In genomic region chr10:110861476-110861875, GRCh38 we compare ENCODE assay signal across 11 cellular contexts. TPM values are rescaled to one million over a fixed set of nuclear protein-coding genes. Genes with fewer than 3 reads are reported as not detected.
DNase-seq lines count a peak whose midpoint lies in the region; ATAC-seq, FAIRE-seq and TF ChIP-seq lines count a peak whose summit lies in the region.
"Had no signal": no experiment of that assay in that cellular context is flagged by ENCODE, and none has a peak within 500 bp of the region (broad histone marks: within the 10 kb centered on the region; RNA-seq: fewer than 3 reads in every experiment).

No MANE protein-coding gene starts in this region.

- H3K4me1 ChIP-seq in HepG2 (ENCODE audit: insufficient read depth, low read length) (peaks cover 74% of the 10 kb centered on the region), suprapubic skin (peaks cover 91% of the 10 kb centered on the region)

- H3K4me1 Mint-ChIP-seq in activated CD4-positive, alpha-beta T cell treated with anti-CD3 and anti-CD28 coated beads for 36 hours = peaks cover 90% of the 10 kb centered on the region
- H3K4me1 Mint-ChIP-seq in activated T-helper 17 cell treated with anti-CD3 and anti-CD28 coated beads, Interleukin-2, amount 50 U/mL, for 72 hours = peaks cover 72% of the 10 kb centered on the region

- H3K36me3 ChIP-seq in HepG2 (replicated peaks in 1 of 2; ENCODE audit: control insufficient read depth in 1 of 2, insufficient read depth in 2 of 2, low read length in 2 of 2) (no peaks in the 10 kb centered on the region), suprapubic skin (no peaks in the 10 kb centered on the region)
- H3K36me3 ChIP-seq: tibial artery had no signal

- H3K27me3 ChIP-seq in HepG2 (ENCODE audit: control insufficient read depth in 1 of 2, insufficient read depth in 2 of 2, low read length in 2 of 2) (no peaks in the 10 kb centered on the region), suprapubic skin (no peaks in the 10 kb centered on the region)
- H3K27me3 ChIP-seq: tibial artery had no signal

- H3K27ac ChIP-seq in HepG2 (ENCODE audit: extremely low read length, insufficient read depth, low read length) (no peak overlapping the region), suprapubic skin (peak overlapping the region; percentile 84)
- H3K27ac ChIP-seq: tibial artery had no signal

- WGBS in HepG2 (ENCODE audit: low lambda C conversion rate) = 94% methylated on average over 2 of the region's 2 CpGs
- WGBS in suprapubic skin = 95% methylated on average over 2 of the region's 2 CpGs

- peak overlapping the region; percentile 87 for H2AFZ ChIP-seq in HepG2 (ENCODE audit: low read length)

- TF ChIP-seq EP300 in HepG2 (IDR thresholded peaks at IDR 0.05; ENCODE audit: low read depth in 2 of 2, low read length in 2 of 2) = no peak
- TF ChIP-seq EP300 in HepG2 (CRISPR knock-in tag; IDR thresholded peaks at IDR 0.05; ENCODE audit: borderline replicate concordance) = no peak
- no peak for TF ChIP-seq EP300 in suprapubic skin (IDR thresholded peaks at IDR 0.05)

- no peak for FAIRE-seq in HepG2 (lab: Jason Lieb, UNC)
- FAIRE-seq: A204.1 had no signal

- POLR2A ChIA-PET in activated CD4-positive, alpha-beta T cell treated with anti-CD3 and anti-CD28 coated beads for 36 hours (lab: Charles Lee) = interaction anchor here (2.0 kb wide), 1 partner anchor 10 kb away, joined by 9 read pairs; the partner anchor contains the start of gene PDCD4
- POLR2A ChIA-PET in HepG2 (lab: Yijun Ruan, JAX) = interaction anchor here (0.9 to 4.8 kb wide), 3 partner anchors 10 to 17 kb away, joined by 3 to 53 read pairs (median 8); partner anchors contain the start of gene PDCD4

- TF ChIP-seq RAD21 in HepG2 (CRISPR knock-in tag; IDR thresholded peaks at IDR 0.05) = no peak

- peaks cover 2% of the 10 kb centered on the region for H3K9me3 Mint-ChIP-seq in activated CD4-positive, alpha-beta T cell treated with anti-CD3 and anti-CD28 coated beads for 36 hours (ENCODE audit: low read depth)
- peaks cover 4% of the 10 kb centered on the region for H3K9me3 Mint-ChIP-seq in activated T-helper 17 cell treated with anti-CD3 and anti-CD28 coated beads, Interleukin-2, amount 50 U/mL, for 72 hours

- no peak overlapping the region for H3K9ac ChIP-seq in HepG2 (ENCODE audit: insufficient read depth, low read depth, low read length)

- TF ChIP-seq POLR2A in HepG2 (IDR thresholded peaks at IDR 0.05; ENCODE audit: insufficient read depth in 1 of 2, low read depth in 2 of 2, low read length in 2 of 2) (no peak), suprapubic skin (IDR thresholded peaks at IDR 0.05) (no peak)

- H3K36me3 Mint-ChIP-seq in activated CD4-positive, alpha-beta T cell treated with anti-CD3 and anti-CD28 coated beads for 36 hours (ENCODE audit: low read depth) = peaks cover 13% of the 10 kb centered on the region
- H3K36me3 Mint-ChIP-seq in activated T-helper 17 cell treated with anti-CD3 and anti-CD28 coated beads, Interleukin-2, amount 50 U/mL, for 72 hours (ENCODE audit: low read depth) = no peaks in the 10 kb centered on the region

- peak overlapping the region; percentile 84 for H3K27ac Mint-ChIP-seq in activated CD4-positive, alpha-beta T cell treated with anti-CD3 and anti-CD28 coated beads for 36 hours
- peak overlapping the region; percentile 97 for H3K27ac Mint-ChIP-seq in activated T-helper 17 cell treated with anti-CD3 and anti-CD28 coated beads, Interleukin-2, amount 50 U/mL, for 72 hours

- H4K20me1 ChIP-seq in HepG2 (ENCODE audit: insufficient read depth, low read length) = no peaks in the 10 kb centered on the region

- BruUV-seq in HepG2 (replicated peaks; lab: Mats Ljungman, UMichigan) = no TSS peak

- CTCF ChIA-PET in activated CD4-positive, alpha-beta T cell treated with anti-CD3 and anti-CD28 coated beads for 36 hours (lab: Charles Lee) = interaction anchor here (0.8 to 1.1 kb wide), 5 partner anchors 8 to 116 kb away, joined by 3 to 4 read pairs (median 3); no protein-coding TSS in a partner anchor
- CTCF ChIA-PET in HepG2 (lab: Yijun Ruan, JAX; ENCODE audit: low intra/inter-chr PET ratio, low total read pairs) = no interaction called here

- no peak for ATAC-seq in activated CD4-positive, alpha-beta T cell treated with anti-CD3 and anti-CD28 coated beads for 36 hours
- ATAC-seq in activated T-helper 17 cell treated with anti-CD3 and anti-CD28 coated beads, Interleukin-2, amount 50 U/mL, for 72 hours (replicated peaks) = no peak
- ATAC-seq in HepG2 (no peak), GM19035 (IDR thresholded peaks at IDR 0.05; ENCODE audit: unreplicated experiment) (no peak)

- H3K4me3 Mint-ChIP-seq in activated CD4-positive, alpha-beta T cell treated with anti-CD3 and anti-CD28 coated beads for 36 hours = no peak overlapping the region
- peak overlapping the region; percentile 90 for H3K4me3 Mint-ChIP-seq in activated T-helper 17 cell treated with anti-CD3 and anti-CD28 coated beads, Interleukin-2, amount 50 U/mL, for 72 hours

- intact Hi-C loops in activated CD4-positive, alpha-beta T cell treated with anti-CD3 and anti-CD28 coated beads for 36 hours (cut with DNase I, micrococcal nuclease) = no loop called here
- intact Hi-C loops in HepG2 (cut with micrococcal nuclease; ENCODE audit: unreplicated experiment) = no loop called here

- no peaks in the 10 kb centered on the region for H3K79me2 ChIP-seq in HepG2 (ENCODE audit: insufficient read depth, low read length)

- in situ Hi-C loops in HepG2 (cut with HindIII; ENCODE audit: extremely low pct_ligation_motif_present, low pct_unique_long_range_greater_than_20kb) = no loop called here

- no peaks in the 10 kb centered on the region for H3K27me3 Mint-ChIP-seq in activated CD4-positive, alpha-beta T cell treated with anti-CD3 and anti-CD28 coated beads for 36 hours
- no peaks in the 10 kb centered on the region for H3K27me3 Mint-ChIP-seq in activated T-helper 17 cell treated with anti-CD3 and anti-CD28 coated beads, Interleukin-2, amount 50 U/mL, for 72 hours

- H3K4me3 ChIP-seq in HepG2 (replicated peaks in 1 of 3; ENCODE audit: insufficient read depth in 1 of 3, low read depth in 2 of 3, low read length in 3 of 3) = no peak overlapping the region
- H3K4me3 ChIP-seq in suprapubic skin = no peak overlapping the region
- H3K4me3 ChIP-seq: tibial artery had no signal

- H3K4me2 ChIP-seq in HepG2 (ENCODE audit: low read depth, low read length) = peak overlapping the region; percentile 71

- DNase-seq in activated CD4-positive, alpha-beta T cell treated with anti-CD3 and anti-CD28 coated beads for 36 hours = no peak
- no peak for DNase-seq in activated CD4-positive, alpha-beta T cell treated with anti-CD3 and anti-CD28 coated beads, Interleukin-2, amount 50 U/mL, for 4 hours
- DNase-seq in HepG2 (ENCODE audit: low spot score) (no peak), suprapubic skin (ENCODE audit: low spot score in 2 of 2) (no peak), ecto neural progenitor cell (ENCODE audit: low spot score) (no peak)
- no peak for DNase-seq in activated effector memory CD4-positive, alpha-beta T cell treated with anti-CD3 and anti-CD28 coated beads, Interleukin-2, amount 50 U/mL, for 16 hours
- DNase-seq: activated CD4-positive, alpha-beta T cell treated with anti-CD3 and anti-CD28 coated beads for 1 hour; tibial artery had no signal

- H3K9me3 ChIP-seq in HepG2 (ENCODE audit: low read length) (no peaks in the 10 kb centered on the region), suprapubic skin (no peaks in the 10 kb centered on the region)
- H3K9me3 ChIP-seq: tibial artery had no signal

- TF ChIP-seq CTCF in HepG2 (CRISPR knock-in tag; IDR thresholded peaks at IDR 0.05) = no peak
- no peak for TF ChIP-seq CTCF in suprapubic skin (IDR thresholded peaks at IDR 0.05)

RNA-seq across cellular contexts. Expression of gene PDCD4, which starts 10.3 kb away (rescaled TPM):
- total RNA-seq in activated CD4-positive, alpha-beta T cell treated with anti-CD3 and anti-CD28 coated beads for 36 hours = 100 to 1,000 TPM in 1 of 2 experiments, 10 to 100 TPM in 1; 69.8 to 125 TPM
- 100 to 1,000 TPM in 1 of 2 donors, 10 to 100 TPM in 1; 59.0 to 140 TPM for total RNA-seq in activated T-helper 17 cell treated with anti-CD3 and anti-CD28 coated beads, Interleukin-2, amount 50 U/mL, for 72 hours
- 56.2 and 92.8 TPM in 2 replicates for total RNA-seq in HepG2 (2016; rRNA removed; fragmentation: Illumina TruSeq; extraction: Trizol)
- total RNA-seq in HepG2 (2016; cell fraction: cytosol; rRNA removed; fragmentation: Illumina TruSeq; extraction: Trizol; ENCODE audit: low read depth) = 16.2 and 22.3 TPM in 2 replicates
- total RNA-seq in HepG2 (2016; cell fraction: insoluble cytoplasmic fraction; rRNA removed; fragmentation: Illumina TruSeq; extraction: Trizol) = 63.2 and 84.9 TPM in 2 replicates
- total RNA-seq in HepG2 (2016; cell fraction: membrane; rRNA removed; fragmentation: Illumina TruSeq; extraction: Trizol) = 12.3 and 13.7 TPM in 2 replicates
- total RNA-seq in HepG2 (2016; cell fraction: nucleus; rRNA removed; fragmentation: Illumina TruSeq; extraction: Trizol) = 30.6 and 42.1 TPM in 2 replicates
- polyA plus RNA-seq in HepG2 (2011; rRNA removed) = 22.4 and 22.8 TPM in 2 replicates
- polyA plus RNA-seq in HepG2 (2011; cell fraction: cytosol; rRNA removed) = 7.6 and 12.9 TPM in 2 replicates
- polyA plus RNA-seq in HepG2 (2011; cell fraction: nucleus; rRNA removed) = 8.4 and 13.8 TPM in 2 replicates
- 50.1 and 77.6 TPM in 2 replicates for polyA plus RNA-seq in HepG2 (2012)
- 2.7 and 4.0 TPM in 2 replicates for polyA plus RNA-seq in HepG2 (2016; cell fraction: cytosol; fragmentation: Illumina TruSeq; extraction: Trizol; ENCODE audit: low read depth)
- 112 and 113 TPM in 2 replicates for polyA plus RNA-seq in HepG2 (2016; cell fraction: insoluble cytoplasmic fraction; fragmentation: Illumina TruSeq; extraction: Trizol; ENCODE audit: low read depth)
- 9.3 and 9.7 TPM in 2 replicates for polyA plus RNA-seq in HepG2 (2016; cell fraction: membrane; fragmentation: Illumina TruSeq; extraction: Trizol; ENCODE audit: low read depth)
- polyA plus RNA-seq in HepG2 (2016; cell fraction: nucleus; fragmentation: Illumina TruSeq; extraction: Trizol; ENCODE audit: insufficient read depth, low read depth) = 58.0 and 60.5 TPM in 2 replicates
- 3.8 and 12.7 TPM in 2 replicates for polyA minus RNA-seq in HepG2 (2011; rRNA and poly(A)+ RNA removed; ENCODE audit: low replicate concordance)
- 19.9 and 36.2 TPM in 2 replicates for polyA minus RNA-seq in HepG2 (2011; cell fraction: cytosol; rRNA and poly(A)+ RNA removed)
- 50.6 and 51.0 TPM in 2 replicates for polyA minus RNA-seq in HepG2 (2011; cell fraction: nucleus; rRNA and poly(A)+ RNA removed)
- 100 to 1,000 TPM; 243 to 594 (median 293) TPM for total RNA-seq in suprapubic skin

RNA-seq across cellular contexts. Expression of gene BBIP1, which starts 57.5 kb away (rescaled TPM):
- 10 to 100 TPM; 34.3 to 48.8 TPM for total RNA-seq in activated CD4-positive, alpha-beta T cell treated with anti-CD3 and anti-CD28 coated beads for 36 hours
- 10 to 100 TPM; 24.1 to 40.0 TPM for total RNA-seq in activated T-helper 17 cell treated with anti-CD3 and anti-CD28 coated beads, Interleukin-2, amount 50 U/mL, for 72 hours
- total RNA-seq in HepG2 (2016; rRNA removed; fragmentation: Illumina TruSeq; extraction: Trizol) (24.1 and 28.9 TPM in 2 replicates), suprapubic skin (10 to 100 TPM in 2 of 4 donors, 1 to 10 TPM in 2; 6.5 to 14.0 (median 10.3) TPM)
- total RNA-seq in HepG2 (2016; cell fraction: cytosol; rRNA removed; fragmentation: Illumina TruSeq; extraction: Trizol; ENCODE audit: low read depth) = 17.3 and 20.0 TPM in 2 replicates
- 19.7 and 29.5 TPM in 2 replicates for total RNA-seq in HepG2 (2016; cell fraction: insoluble cytoplasmic fraction; rRNA removed; fragmentation: Illumina TruSeq; extraction: Trizol)
- total RNA-seq in HepG2 (2016; cell fraction: membrane; rRNA removed; fragmentation: Illumina TruSeq; extraction: Trizol) = 32.7 and 33.9 TPM in 2 replicates
- total RNA-seq in HepG2 (2016; cell fraction: nucleus; rRNA removed; fragmentation: Illumina TruSeq; extraction: Trizol) = 16.5 and 17.2 TPM in 2 replicates
- 12.2 and 18.3 TPM in 2 replicates for polyA plus RNA-seq in HepG2 (2011; rRNA removed)
- 5.5 and 7.5 TPM in 2 replicates for polyA plus RNA-seq in HepG2 (2011; cell fraction: cytosol; rRNA removed)
- polyA plus RNA-seq in HepG2 (2011; cell fraction: nucleus; rRNA removed) = 12.1 and 13.9 TPM in 2 replicates
- 19.6 and 27.5 TPM in 2 replicates for polyA plus RNA-seq in HepG2 (2012)
- 21.3 and 22.3 TPM in 2 replicates for polyA plus RNA-seq in HepG2 (2016; cell fraction: cytosol; fragmentation: Illumina TruSeq; extraction: Trizol; ENCODE audit: low read depth)
- 30.5 and 34.8 TPM in 2 replicates for polyA plus RNA-seq in HepG2 (2016; cell fraction: insoluble cytoplasmic fraction; fragmentation: Illumina TruSeq; extraction: Trizol; ENCODE audit: low read depth)
- polyA plus RNA-seq in HepG2 (2016; cell fraction: membrane; fragmentation: Illumina TruSeq; extraction: Trizol; ENCODE audit: low read depth) = 27.9 and 29.7 TPM in 2 replicates
- 21.6 and 32.5 TPM in 2 replicates for polyA plus RNA-seq in HepG2 (2016; cell fraction: nucleus; fragmentation: Illumina TruSeq; extraction: Trizol; ENCODE audit: insufficient read depth, low read depth)
- polyA minus RNA-seq in HepG2 (2011; rRNA and poly(A)+ RNA removed; ENCODE audit: low replicate concordance) = 3.9 and 7.4 TPM in 2 replicates
- polyA minus RNA-seq in HepG2 (2011; cell fraction: cytosol; rRNA and poly(A)+ RNA removed) = 6.7 and 7.0 TPM in 2 replicates
- polyA minus RNA-seq in HepG2 (2011; cell fraction: nucleus; rRNA and poly(A)+ RNA removed) = 30.1 and 40.0 TPM in 2 replicates

RNA-seq across cellular contexts. Expression of gene SHOC2, which starts 57.9 kb away (rescaled TPM):
- 10 to 100 TPM; 31.3 to 40.4 TPM for total RNA-seq in activated CD4-positive, alpha-beta T cell treated with anti-CD3 and anti-CD28 coated beads for 36 hours
- 10 to 100 TPM; 38.3 to 39.6 TPM for total RNA-seq in activated T-helper 17 cell treated with anti-CD3 and anti-CD28 coated beads, Interleukin-2, amount 50 U/mL, for 72 hours
- total RNA-seq in HepG2 (2016; rRNA removed; fragmentation: Illumina TruSeq; extraction: Trizol) (25.5 and 44.4 TPM in 2 replicates), suprapubic skin (10 to 100 TPM; 33.8 to 80.8 (median 40.8) TPM)
- 33.4 and 34.4 TPM in 2 replicates for total RNA-seq in HepG2 (2016; cell fraction: cytosol; rRNA removed; fragmentation: Illumina TruSeq; extraction: Trizol; ENCODE audit: low read depth)
- total RNA-seq in HepG2 (2016; cell fraction: insoluble cytoplasmic fraction; rRNA removed; fragmentation: Illumina TruSeq; extraction: Trizol) = 24.6 and 39.6 TPM in 2 replicates
- total RNA-seq in HepG2 (2016; cell fraction: membrane; rRNA removed; fragmentation: Illumina TruSeq; extraction: Trizol) = 39.5 and 52.4 TPM in 2 replicates
- total RNA-seq in HepG2 (2016; cell fraction: nucleus; rRNA removed; fragmentation: Illumina TruSeq; extraction: Trizol) = 23.1 and 27.2 TPM in 2 replicates
- polyA plus RNA-seq in HepG2 (2011; rRNA removed) = 8.0 and 8.6 TPM in 2 replicates
- 3.7 and 6.8 TPM in 2 replicates for polyA plus RNA-seq in HepG2 (2011; cell fraction: cytosol; rRNA removed)
- 2.9 and 3.6 TPM in 2 replicates for polyA plus RNA-seq in HepG2 (2011; cell fraction: nucleus; rRNA removed)
- 11.5 and 12.7 TPM in 2 replicates for polyA plus RNA-seq in HepG2 (2012)
- 2.5 and 2.6 TPM in 2 replicates for polyA plus RNA-seq in HepG2 (2016; cell fraction: cytosol; fragmentation: Illumina TruSeq; extraction: Trizol; ENCODE audit: low read depth)
- polyA plus RNA-seq in HepG2 (2016; cell fraction: insoluble cytoplasmic fraction; fragmentation: Illumina TruSeq; extraction: Trizol; ENCODE audit: low read depth) = 27.0 and 31.6 TPM in 2 replicates
- polyA plus RNA-seq in HepG2 (2016; cell fraction: membrane; fragmentation: Illumina TruSeq; extraction: Trizol; ENCODE audit: low read depth) = 10.5 and 11.0 TPM in 2 replicates
- polyA plus RNA-seq in HepG2 (2016; cell fraction: nucleus; fragmentation: Illumina TruSeq; extraction: Trizol; ENCODE audit: insufficient read depth, low read depth) = 13.1 and 13.4 TPM in 2 replicates
- polyA minus RNA-seq in HepG2 (2011; rRNA and poly(A)+ RNA removed; ENCODE audit: low replicate concordance) = 8.5 and 16.0 TPM in 2 replicates
- polyA minus RNA-seq in HepG2 (2011; cell fraction: cytosol; rRNA and poly(A)+ RNA removed) = 17.3 and 24.5 TPM in 2 replicates
- polyA minus RNA-seq in HepG2 (2011; cell fraction: nucleus; rRNA and poly(A)+ RNA removed) = 56.1 and 58.2 TPM in 2 replicates
